Comparison of ENCODE assay signal across 16 cellular contexts in genomic region chr15:92877000-92877399, GRCh38. TPM values are rescaled to one million over a fixed set of nuclear protein-coding genes. Genes with fewer than 3 reads are reported as not detected.
DNase-seq lines count a peak whose midpoint lies in the region; ATAC-seq, FAIRE-seq and TF ChIP-seq lines count a peak whose summit lies in the region.
"Had no signal": no experiment of that assay in that cellular context is flagged by ENCODE, and none has a peak within 500 bp of the region (broad histone marks: within the 10 kb centered on the region; RNA-seq: fewer than 3 reads in every experiment).

No MANE protein-coding gene starts in this region.

- H3K4me1 ChIP-seq in A549 (peaks cover 37% of the 10 kb centered on the region), neural progenitor cell (peaks cover 39% of the 10 kb centered on the region)

- CTCF ChIA-PET in A549 (lab: Yijun Ruan, JAX) = interaction anchor here (0.7 to 17.1 kb wide), 4 partner anchors 9 to 68 kb away, joined by 3 to 168 read pairs (median 28); no protein-coding TSS in a partner anchor

- no peaks in the 10 kb centered on the region for H3K27me3 ChIP-seq in neural progenitor cell

- WGBS in A549 (ENCODE audit: missing lambda C conversion rate) = 20% methylated on average over 5 of the region's 5 CpGs

- no peak for TF ChIP-seq RAD21 in A549 (conservative IDR thresholded peaks at IDR 0.05 in 1 of 2, IDR thresholded peaks at IDR 0.05 in 1 of 2)

- H3K4me3 Mint-ChIP-seq in neural progenitor cell = no peak overlapping the region
- H3K4me3 Mint-ChIP-seq in progenitor cell of endocrine pancreas (ENCODE audit: low read depth) = no peak overlapping the region
- H3K4me3 Mint-ChIP-seq: B cell; CD4-positive, alpha-beta T cell; IgD-negative memory B cell had no signal

- H3K4me2 ChIP-seq in A549 (peak overlapping the region; percentile 56), neural progenitor cell (no peak overlapping the region)

- DNase-seq in A549 (ENCODE audit: low read depth in 1 of 2, low spot score in 1 of 2) (peak in 1 of 2 experiments; percentile 59), HT-29 (ENCODE audit: low spot score) (peak; percentile 0), neural progenitor cell (ENCODE audit: low spot score) (peak; percentile 23), DMS153 treated with DMSO at 0.1 percent for 48 hours (lab: John Stamatoyannopoulos, UW; ENCODE audit: unreplicated experiment) (no peak), progenitor cell of endocrine pancreas (ENCODE audit: low spot score, unreplicated experiment) (no peak), SIG-M5 treated with dmso at 0.1 percent for 504 hours (lab: John Stamatoyannopoulos, UW; ENCODE audit: unreplicated experiment) (no peak)
- DNase-seq: CD4-positive, alpha-beta T cell; NCI-H146; NCI-H2107; SHP77 had no signal

- TF ChIP-seq POLR2A in A549 (IDR thresholded peaks at IDR 0.05; ENCODE audit: low read length) = no peak

- H3K4me3 ChIP-seq in A549 (no peak overlapping the region), neural progenitor cell (no peak overlapping the region)

- H3K79me2 ChIP-seq in neural progenitor cell (ENCODE audit: low read depth) = peaks cover 14% of the 10 kb centered on the region

- no peak for FAIRE-seq in A549 (lab: Jason Lieb, UNC)
- FAIRE-seq: H54, RCC 7860 had no signal

- H3K36me3 ChIP-seq in neural progenitor cell = no peaks in the 10 kb centered on the region

- no peak for TF ChIP-seq EP300 in A549 (IDR thresholded peaks at IDR 0.05)

- H2AFZ ChIP-seq in neural progenitor cell (replicated peaks) = peak overlapping the region; percentile 65

- peaks cover 33% of the 10 kb centered on the region for H3F3A ChIP-seq in neural progenitor cell (ENCODE audit: low read depth)

- H3K36me3 Mint-ChIP-seq in neural progenitor cell (no peaks in the 10 kb centered on the region), progenitor cell of endocrine pancreas (ENCODE audit: insufficient read depth) (no peaks in the 10 kb centered on the region)
- H3K36me3 Mint-ChIP-seq: IgD-negative memory B cell had no signal

- H3K9ac ChIP-seq in neural progenitor cell = no peak overlapping the region

- H3K27me3 Mint-ChIP-seq in neural progenitor cell (ENCODE audit: insufficient read depth, low read depth) (peaks cover 10% of the 10 kb centered on the region), progenitor cell of endocrine pancreas (no peaks in the 10 kb centered on the region)
- H3K27me3 Mint-ChIP-seq: B cell; CD4-positive, alpha-beta T cell had no signal

- H4K20me1 ChIP-seq in neural progenitor cell (ENCODE audit: low read depth) = no peaks in the 10 kb centered on the region

- TF ChIP-seq CTCF in A549 (IDR thresholded peaks at IDR 0.05) (no peak), neural progenitor cell (IDR thresholded peaks at IDR 0.05) (no peak), progenitor cell of endocrine pancreas (IDR thresholded peaks at IDR 0.05; ENCODE audit: unreplicated experiment) (no peak)

- POLR2A ChIA-PET in A549 (lab: Yijun Ruan, JAX) = interaction anchor here (1.5 to 10.4 kb wide), 3 partner anchors 45 to 66 kb away, joined by 3 to 359 read pairs (median 5); no protein-coding TSS in a partner anchor

- H3K4me1 Mint-ChIP-seq in neural progenitor cell (peaks cover 50% of the 10 kb centered on the region), progenitor cell of endocrine pancreas (ENCODE audit: low read depth) (peaks cover 33% of the 10 kb centered on the region)

- H3K9me3 ChIP-seq in A549 (no peaks in the 10 kb centered on the region), neural progenitor cell (ENCODE audit: low read depth) (no peaks in the 10 kb centered on the region)

- peak in 1 of 2 experiments; percentile 61; a peak in 3 of 6 replicates for ATAC-seq in A549
- ATAC-seq in GM21423 (IDR thresholded peaks at IDR 0.05; ENCODE audit: unreplicated experiment) = no peak

- H3K27ac Mint-ChIP-seq in neural progenitor cell (no peak overlapping the region), progenitor cell of endocrine pancreas (no peak overlapping the region)
- H3K27ac Mint-ChIP-seq: B cell; CD4-positive, alpha-beta T cell had no signal

- H3K27ac ChIP-seq in A549 = peak overlapping the region; percentile 22 to 86
- H3K27ac ChIP-seq in angular gyrus (ENCODE audit: low read depth, low read length) = peak overlapping the region; percentile 10
- H3K27ac ChIP-seq in neural progenitor cell = no peak overlapping the region

- H3K9me3 Mint-ChIP-seq in neural progenitor cell (no peaks in the 10 kb centered on the region), progenitor cell of endocrine pancreas (ENCODE audit: low read depth) (no peaks in the 10 kb centered on the region)
- H3K9me3 Mint-ChIP-seq: CD4-positive, alpha-beta T cell; IgD-negative memory B cell had no signal

TF ChIP-seq in A549, 52 proteins besides CTCF, POLR2A, EP300 and RAD21:
- no peak for TF ChIP-seq HOXB5 (CRISPR knock-in tag; IDR thresholded peaks at IDR 0.05)
- TF ChIP-seq GATA3 (IDR thresholded peaks at IDR 0.05; ENCODE audit: borderline replicate concordance) = peak; percentile 34; the same call in 1 of the 2 replicates
- TF ChIP-seq CEBPB (IDR thresholded peaks at IDR 0.05) = peak in 1 of 2 experiments; percentile 35; a peak in 1 of 4 replicates

RNA-seq across cellular contexts. Expression of gene CHD2, which starts 23.1 kb away (rescaled TPM):
- polyA plus RNA-seq in A549 (2011; rRNA removed) = 68.2 and 88.1 TPM in 2 replicates
- 19.7 and 19.8 TPM in 2 replicates for polyA plus RNA-seq in A549 (2012; cell fraction: cytosol; rRNA removed)
- 42.4 and 67.4 TPM in 2 replicates for polyA plus RNA-seq in A549 (2012; cell fraction: nucleus; rRNA removed)
- 29.5 to 30.2 TPM (median 29.5 TPM) in 3 replicates for polyA plus RNA-seq in A549 (2017; fragmentation: RNase III; extraction: RNeasy Plus Mini Kit Qiagen cat#74134 plus additional on column Dnase treatment)
- polyA minus RNA-seq in A549 (2011; rRNA and poly(A)+ RNA removed) = 127 and 129 TPM in 2 replicates
- total RNA-seq in HT-29 (2014; rRNA removed; shearing (Covaris generic)) = 55.1 and 74.0 TPM in 2 replicates
- total RNA-seq in neural progenitor cell (ENCODE audit: low replicate concordance) = 77.6 and 128 TPM in 2 replicates
- 145 and 159 TPM in 2 replicates for total RNA-seq in progenitor cell of endocrine pancreas

Comparison
In these comparisons a context has a peak if more than half of its experiments do, and no peak if none do; other contexts are left out.
1. DNase-seq: peak in HT-29 (single experiment) and neural progenitor cell (single experiment); none in DMS153 treated with DMSO at 0.1 percent for 48 hours (single experiment), progenitor cell of endocrine pancreas (single experiment) and SIG-M5 treated with dmso at 0.1 percent for 504 hours (single experiment).